In the genomic region with DNA sequence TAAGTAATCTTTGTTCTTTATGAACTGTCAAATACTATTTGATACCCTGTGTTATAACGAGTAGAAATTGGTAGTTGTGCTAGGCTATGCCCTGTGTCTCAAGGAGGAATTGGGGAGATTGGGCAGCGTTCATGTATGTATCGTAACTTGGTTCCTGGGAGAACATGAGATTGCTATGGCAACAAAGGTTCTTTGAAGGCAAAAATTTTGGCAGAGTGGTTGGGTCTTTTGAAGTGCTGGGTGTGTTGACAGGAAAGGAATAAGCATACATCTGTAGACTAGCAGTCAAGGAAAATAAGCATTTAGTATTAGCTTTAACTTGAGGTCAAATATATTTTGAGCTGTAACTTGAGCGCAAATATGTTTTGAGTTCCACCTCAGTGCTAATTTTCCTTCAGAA, we compare ENCODE assay signal across 13 cellular contexts. TPM values are rescaled to one million over a fixed set of nuclear protein-coding genes. Genes with fewer than 3 reads are reported as not detected.
DNase-seq lines count a peak whose midpoint lies in the region; ATAC-seq and TF ChIP-seq lines count a peak whose summit lies in the region.
"Had no signal": no experiment of that assay in that cellular context is flagged by ENCODE, and none has a peak within 500 bp of the region (broad histone marks: within the 10 kb centered on the region; RNA-seq: fewer than 3 reads in every experiment).

No MANE protein-coding gene starts in this region.

- H3K4me2 ChIP-seq in DND-41 (ENCODE audit: insufficient read depth, low read length) = 0 out of 2 replicates have a peak overlapping the region, but pooled peaks have one; percentile 7

- peak; percentile 75 for ATAC-seq in DND-41 (ENCODE audit: insufficient read depth, low read depth)
- no peak for ATAC-seq in activated naive CD8-positive, alpha-beta T cell treated with anti-CD3 and anti-CD28 coated beads, Interleukin-2, amount 50 U/mL, for 24 hours
- peak; percentile 60 to 62 for ATAC-seq in lower lobe of right lung
- no peak for ATAC-seq in upper lobe of right lung
- ATAC-seq in HG03460 (IDR thresholded peaks at IDR 0.05; ENCODE audit: unreplicated experiment) = no peak
- ATAC-seq: activated CD8-positive, alpha-beta memory T cell treated with anti-CD3 and anti-CD28 coated beads, Interleukin-2, amount 10 ng/mL, durations not matched to agents 7 days and 5 days; foreskin keratinocyte had no signal

- peak overlapping the region; percentile 7 for H3K4me3 Mint-ChIP-seq in activated naive CD8-positive, alpha-beta T cell treated with anti-CD3 and anti-CD28 coated beads, Interleukin-2, amount 50 U/mL, for 24 hours
- H3K4me3 Mint-ChIP-seq: activated CD8-positive, alpha-beta memory T cell treated with anti-CD3 and anti-CD28 coated beads, Interleukin-2, amount 10 ng/mL, durations not matched to agents 7 days and 5 days; activated naive CD8-positive, alpha-beta T cell treated with anti-CD3 and anti-CD28 coated beads, Interleukin-2, amount 10 ng/mL, durations not matched to agents 7 days and 5 days; CD14-positive monocyte had no signal

- POLR2A ChIA-PET in A673 (lab: Charles Lee; ENCODE audit: low non-redundant PET) = no interaction called here

- H3K4me3 ChIP-seq in A673 (ENCODE audit: low read depth, low read length, poor library complexity, severe bottlenecking) (no peak overlapping the region), DND-41 (ENCODE audit: low read depth in 1 of 2, low read length in 2 of 2) (no peak overlapping the region), lower lobe of right lung (no peak overlapping the region), upper lobe of right lung (no peak overlapping the region)

- in situ Hi-C loops in ACHN (cut with HindIII; ENCODE audit: low pct_ligation_motif_present, low pct_unique_long_range_greater_than_20kb, low sequenced_read_pairs) = no loop called here

- H3K27ac ChIP-seq in A673 (ENCODE audit: low read depth, low read length, poor library complexity, severe bottlenecking) (peak overlapping the region; percentile 49), DND-41 (ENCODE audit: low read length) (peak overlapping the region; percentile 16; the same call in 1 of the 2 replicates), lower lobe of right lung (no peak overlapping the region), upper lobe of right lung (no peak overlapping the region)
- H3K27ac ChIP-seq: foreskin keratinocyte had no signal

- H4K20me1 ChIP-seq in DND-41 (ENCODE audit: insufficient read depth, low read length) = peaks cover 41% of the 10 kb centered on the region

- H3K9me3 ChIP-seq in A673 (ENCODE audit: low read depth, low read length, poor library complexity, severe bottlenecking) = no peaks in the 10 kb centered on the region
- H3K9me3 ChIP-seq in DND-41 (ENCODE audit: insufficient read depth, low read length, severe bottlenecking) = no peaks in the 10 kb centered on the region
- H3K9me3 ChIP-seq in lower lobe of right lung = no peaks in the 10 kb centered on the region
- H3K9me3 ChIP-seq in upper lobe of right lung = no peaks in the 10 kb centered on the region

- H3K4me1 ChIP-seq in A673 (ENCODE audit: insufficient read depth, low read length, poor library complexity, severe bottlenecking) (peaks cover 42% of the 10 kb centered on the region), DND-41 (ENCODE audit: insufficient read depth, low read length) (peaks cover 57% of the 10 kb centered on the region), lower lobe of right lung (peaks cover 28% of the 10 kb centered on the region), upper lobe of right lung (peaks cover 8% of the 10 kb centered on the region)

- no TSS peak for BruUV-seq in A673 (replicated peaks; lab: Mats Ljungman, UMichigan)

- CTCF ChIA-PET in A673 (lab: Charles Lee) = no interaction called here

- H3K79me2 ChIP-seq in DND-41 (ENCODE audit: insufficient read depth, low read length) = peaks cover 98% of the 10 kb centered on the region

- DNase-seq in A673 (ENCODE audit: low spot score) (peak; percentile 36), DND-41 (peak; percentile 48), lower lobe of right lung (no peak), HUDEP-2 (lab: John Stamatoyannopoulos, UW; ENCODE audit: unreplicated experiment in 76 of 76) (no peak), upper lobe of right lung (no peak), ACHN (no peak)
- no peak for DNase-seq in activated naive CD8-positive, alpha-beta T cell treated with anti-CD3 and anti-CD28 coated beads, Interleukin-2, amount 50 U/mL, for 24 hours
- DNase-seq: activated CD8-positive, alpha-beta memory T cell treated with anti-CD3 and anti-CD28 coated beads, Interleukin-2, amount 10 ng/mL, durations not matched to agents 7 days and 5 days; activated naive CD8-positive, alpha-beta T cell treated with anti-CD3 and anti-CD28 coated beads, Interleukin-2, amount 10 ng/mL, durations not matched to agents 7 days and 5 days; foreskin keratinocyte; NCI-H2081 treated with DMSO at 0.1 percent for 48 hours had no signal

- H3K4me1 Mint-ChIP-seq in activated naive CD8-positive, alpha-beta T cell treated with anti-CD3 and anti-CD28 coated beads, Interleukin-2, amount 50 U/mL, for 24 hours = peaks cover 59% of the 10 kb centered on the region

- no peaks in the 10 kb centered on the region for H3K27me3 Mint-ChIP-seq in activated naive CD8-positive, alpha-beta T cell treated with anti-CD3 and anti-CD28 coated beads, Interleukin-2, amount 50 U/mL, for 24 hours
- H3K27me3 Mint-ChIP-seq: activated CD8-positive, alpha-beta memory T cell treated with anti-CD3 and anti-CD28 coated beads, Interleukin-2, amount 10 ng/mL, durations not matched to agents 7 days and 5 days; activated naive CD8-positive, alpha-beta T cell treated with anti-CD3 and anti-CD28 coated beads, Interleukin-2, amount 10 ng/mL, durations not matched to agents 7 days and 5 days had no signal

- no peak overlapping the region for H2AFZ ChIP-seq in DND-41 (ENCODE audit: low read depth, low read length)

- no peaks in the 10 kb centered on the region for H3K9me3 Mint-ChIP-seq in activated naive CD8-positive, alpha-beta T cell treated with anti-CD3 and anti-CD28 coated beads, Interleukin-2, amount 50 U/mL, for 24 hours
- H3K9me3 Mint-ChIP-seq: activated naive CD8-positive, alpha-beta T cell treated with anti-CD3 and anti-CD28 coated beads, Interleukin-2, amount 10 ng/mL, durations not matched to agents 7 days and 5 days; CD14-positive monocyte had no signal

- H3K9ac ChIP-seq in DND-41 (ENCODE audit: low read depth, low read length) = no peak overlapping the region

- H3K36me3 Mint-ChIP-seq in activated naive CD8-positive, alpha-beta T cell treated with anti-CD3 and anti-CD28 coated beads, Interleukin-2, amount 50 U/mL, for 24 hours (ENCODE audit: low read depth) = peaks cover 2% of the 10 kb centered on the region

- no peak overlapping the region for H3K27ac Mint-ChIP-seq in activated naive CD8-positive, alpha-beta T cell treated with anti-CD3 and anti-CD28 coated beads, Interleukin-2, amount 50 U/mL, for 24 hours
- H3K27ac Mint-ChIP-seq: activated CD8-positive, alpha-beta memory T cell treated with anti-CD3 and anti-CD28 coated beads, Interleukin-2, amount 10 ng/mL, durations not matched to agents 7 days and 5 days; activated naive CD8-positive, alpha-beta T cell treated with anti-CD3 and anti-CD28 coated beads, Interleukin-2, amount 10 ng/mL, durations not matched to agents 7 days and 5 days had no signal

- H3K36me3 ChIP-seq in A673 (ENCODE audit: insufficient read depth, low read length, poor library complexity, severe bottlenecking) (no peaks in the 10 kb centered on the region), DND-41 (ENCODE audit: insufficient read depth, low read length) (no peaks in the 10 kb centered on the region), lower lobe of right lung (no peaks in the 10 kb centered on the region), upper lobe of right lung (no peaks in the 10 kb centered on the region)

- TF ChIP-seq CTCF in A673 (conservative IDR thresholded peaks at IDR 0.05; ENCODE audit: low read depth, low read length) (no peak), DND-41 (IDR thresholded peaks at IDR 0.05; ENCODE audit: borderline replicate concordance, extremely low read depth, low read length, poor library complexity, severe bottlenecking) (no peak), lower lobe of right lung (IDR thresholded peaks at IDR 0.05) (no peak), upper lobe of right lung (IDR thresholded peaks at IDR 0.05) (no peak)

- intact Hi-C loops in A673 (cut with micrococcal nuclease; ENCODE audit: unreplicated experiment) = no loop called here
- intact Hi-C loops in lower lobe of right lung (cut with DNase I) = no loop called here
- intact Hi-C loops in upper lobe of right lung (cut with DNase I) = no loop called here

- no peaks in the 10 kb centered on the region for H3K27me3 ChIP-seq in A673 (replicated peaks; ENCODE audit: insufficient read depth, low read depth, low read length, poor library complexity)
- no peaks in the 10 kb centered on the region for H3K27me3 ChIP-seq in DND-41 (ENCODE audit: insufficient read depth, low read length, poor library complexity)
- H3K27me3 ChIP-seq in lower lobe of right lung (ENCODE audit: low read depth) = no peaks in the 10 kb centered on the region
- H3K27me3 ChIP-seq in upper lobe of right lung = no peaks in the 10 kb centered on the region
- H3K27me3 ChIP-seq: foreskin keratinocyte had no signal

RNA-seq across cellular contexts. Expression of gene TCF12, which starts 45.3 kb away (rescaled TPM):
- total RNA-seq in A673 (2021) = 331 and 351 TPM in 2 replicates
- total RNA-seq in lower lobe of right lung = 93.0 TPM
- total RNA-seq in upper lobe of right lung = 103 TPM

Comparison
In these comparisons a context has a peak if more than half of its experiments do, and no peak if none do; other contexts are left out.
1. DNase-seq: peak in A673 (single experiment) and DND-41 (single experiment); none in activated naive CD8-positive, alpha-beta T cell treated with anti-CD3 and anti-CD28 coated beads, Interleukin-2, amount 50 U/mL, for 24 hours (single experiment), lower lobe of right lung (single experiment), HUDEP-2 (0 of 76), upper lobe of right lung (single experiment) and ACHN (single experiment).
2. H3K27ac ChIP-seq: peak in A673 (single experiment) and DND-41 (single experiment); none in lower lobe of right lung (single experiment) and upper lobe of right lung (single experiment).
3. ATAC-seq: peak in DND-41 (single experiment) and lower lobe of right lung (2 of 2); none in activated naive CD8-positive, alpha-beta T cell treated with anti-CD3 and anti-CD28 coated beads, Interleukin-2, amount 50 U/mL, for 24 hours (single experiment), upper lobe of right lung (single experiment) and HG03460 (single experiment).